10 cellular contexts compared by ENCODE assay signal in genomic region chr20:57396212-57396611, GRCh38. TPM values are rescaled to one million over a fixed set of nuclear protein-coding genes. Genes with fewer than 3 reads are reported as not detected.
DNase-seq lines count a peak whose midpoint lies in the region; FAIRE-seq and TF ChIP-seq lines count a peak whose summit lies in the region.
"Had no signal": no experiment of that assay in that cellular context is flagged by ENCODE, and none has a peak within 500 bp of the region (broad histone marks: within the 10 kb centered on the region; RNA-seq: fewer than 3 reads in every experiment).

No MANE protein-coding gene starts in this region.

- H3K4me1 ChIP-seq in kidney (ENCODE audit: control insufficient read depth in 1 of 2, insufficient read depth in 1 of 2, low read depth in 1 of 2, low read length in 2 of 2) (peaks cover 33 to 60% of the 10 kb centered on the region in 2 donors), small intestine (ENCODE audit: control insufficient read depth in 2 of 2, insufficient read depth in 1 of 2, low read depth in 1 of 2, low read length in 1 of 2) (peaks cover 0 to 8% of the 10 kb centered on the region in 2 donors)

- H3K27me3 ChIP-seq in small intestine (ENCODE audit: control insufficient read depth in 2 of 2, insufficient read depth in 2 of 2, low read length in 2 of 2), result no peaks in the 10 kb centered on the region

- H3K36me3 Mint-ChIP-seq in T-helper 2 cell treated with Interferon-gamma antibody and Interleukin-4, amounts not matched to agents 5 μg/mL and 100 μg/mL, for 36 hours (ENCODE audit: low read depth), result peaks cover 81% of the 10 kb centered on the region
- H3K36me3 Mint-ChIP-seq in activated naive CD8-positive, alpha-beta T cell treated with anti-CD3 and anti-CD28 coated beads for 36 hours, result peaks cover 80% of the 10 kb centered on the region

- no peak for TF ChIP-seq CTCF in kidney (IDR thresholded peaks at IDR 0.05; ENCODE audit: borderline replicate concordance, extremely low read depth, insufficient read depth)

- H3K9me3 Mint-ChIP-seq in T-helper 2 cell treated with Interferon-gamma antibody and Interleukin-4, amounts not matched to agents 5 μg/mL and 100 μg/mL, for 36 hours, result no peaks in the 10 kb centered on the region
- H3K9me3 Mint-ChIP-seq in activated naive CD8-positive, alpha-beta T cell treated with anti-CD3 and anti-CD28 coated beads for 36 hours, result no peaks in the 10 kb centered on the region

- FAIRE-seq in kidney (lab: Jason Lieb, UNC), result no peak
- no peak for FAIRE-seq in small intestine (lab: Jason Lieb, UNC)
- FAIRE-seq: A204.1 had no signal

- intact Hi-C loops in kidney (cut with DNase I), result no loop called here

- DNase-seq in T-helper 2 cell treated with Interferon-gamma antibody and Interleukin-4, amounts not matched to agents 5 μg/mL and 100 μg/mL, for 36 hours (ENCODE audit: low spot score), result no peak
- DNase-seq in T-helper 2 cell, result no peak
- DNase-seq in activated naive CD8-positive, alpha-beta T cell treated with anti-CD3 and anti-CD28 coated beads for 36 hours, result no peak
- peak; percentile 61 for DNase-seq in kidney
- peak in 2 of 49 donors; percentile 20 to 56 for DNase-seq in substantia nigra (lab: John Stamatoyannopoulos, UW)
- no peak for DNase-seq in NCI-H1048 (lab: John Stamatoyannopoulos, UW)
- no peak for DNase-seq in small intestine
- DNase-seq in NCI-H146 treated with DMSO at 0.1 percent for 48 hours (lab: John Stamatoyannopoulos, UW; ENCODE audit: unreplicated experiment), result no peak
- DNase-seq: foreskin melanocyte had no signal

- H3K9ac ChIP-seq in kidney (ENCODE audit: low read length in 2 of 2), result peak overlapping the region in 1 of 2 donors; percentile 34

- H3K27me3 Mint-ChIP-seq in T-helper 2 cell treated with Interferon-gamma antibody and Interleukin-4, amounts not matched to agents 5 μg/mL and 100 μg/mL, for 36 hours (ENCODE audit: low read depth), result no peaks in the 10 kb centered on the region
- H3K27me3 Mint-ChIP-seq in activated naive CD8-positive, alpha-beta T cell treated with anti-CD3 and anti-CD28 coated beads for 36 hours, result no peaks in the 10 kb centered on the region

- H3K27ac Mint-ChIP-seq in T-helper 2 cell treated with Interferon-gamma antibody and Interleukin-4, amounts not matched to agents 5 μg/mL and 100 μg/mL, for 36 hours, result peak overlapping the region; percentile 4
- peak overlapping the region; percentile 99 for H3K27ac Mint-ChIP-seq in activated naive CD8-positive, alpha-beta T cell treated with anti-CD3 and anti-CD28 coated beads for 36 hours

- H3K9me3 ChIP-seq in kidney (ENCODE audit: control insufficient read depth in 1 of 2, low read length in 2 of 2), result no peaks in the 10 kb centered on the region
- no peaks in the 10 kb centered on the region for H3K9me3 ChIP-seq in small intestine (ENCODE audit: control insufficient read depth, low read depth)

- 83 to 92% (median 85%) methylated on average over 9 to 10 of the region's 10 CpGs for WGBS in small intestine, 3 donors

- H3K36me3 ChIP-seq in kidney (ENCODE audit: control insufficient read depth in 1 of 2, insufficient read depth in 2 of 2, low read length in 2 of 2) (peaks cover 0 to 7% of the 10 kb centered on the region in 2 donors), small intestine (ENCODE audit: control insufficient read depth in 2 of 2, insufficient read depth in 2 of 2, low read length in 2 of 2) (peaks cover 0 to 4% of the 10 kb centered on the region in 2 donors)

- peak overlapping the region; percentile 84 for H3K4me3 Mint-ChIP-seq in T-helper 2 cell treated with Interferon-gamma antibody and Interleukin-4, amounts not matched to agents 5 μg/mL and 100 μg/mL, for 36 hours
- H3K4me3 Mint-ChIP-seq in activated naive CD8-positive, alpha-beta T cell treated with anti-CD3 and anti-CD28 coated beads for 36 hours, result peak overlapping the region; percentile 86

- H3K4me3 ChIP-seq in kidney (ENCODE audit: low read length in 2 of 2) (peak overlapping the region in 1 of 2 donors; percentile 5), small intestine (ENCODE audit: low read depth in 1 of 2, low read length in 2 of 2) (no peak overlapping the region)

- no peak overlapping the region for H3K27ac ChIP-seq in kidney (ENCODE audit: low read depth in 2 of 2, low read length in 2 of 2)
- H3K27ac ChIP-seq in substantia nigra (ENCODE audit: low read depth, low read length, poor library complexity, severe bottlenecking), result peak overlapping the region; percentile 72
- no peak overlapping the region for H3K27ac ChIP-seq in small intestine (ENCODE audit: low read depth in 1 of 2, low read length in 1 of 2)

- peaks cover 65% of the 10 kb centered on the region for H3K4me1 Mint-ChIP-seq in T-helper 2 cell treated with Interferon-gamma antibody and Interleukin-4, amounts not matched to agents 5 μg/mL and 100 μg/mL, for 36 hours (ENCODE audit: low read depth)
- H3K4me1 Mint-ChIP-seq in activated naive CD8-positive, alpha-beta T cell treated with anti-CD3 and anti-CD28 coated beads for 36 hours, result peaks cover 74% of the 10 kb centered on the region

RNA-seq across cellular contexts. Expression of gene RBM38, which starts 5.0 kb away (rescaled TPM):
- total RNA-seq in activated naive CD8-positive, alpha-beta T cell treated with anti-CD3 and anti-CD28 coated beads for 36 hours, result 100 to 1,000 TPM; 142 to 144 TPM
- 16.8 TPM for total RNA-seq in kidney
- polyA plus RNA-seq in kidney (ENCODE audit: insufficient read depth, low read depth, low replicate concordance) (18.0 TPM), small intestine (10 to 100 TPM; 13.2 to 17.5 (median 16.8) TPM)

RNA-seq across cellular contexts. Expression of gene RAE1, which starts 45.2 kb away (rescaled TPM):
- 10 to 100 TPM; 59.0 to 60.0 TPM for total RNA-seq in activated naive CD8-positive, alpha-beta T cell treated with anti-CD3 and anti-CD28 coated beads for 36 hours
- total RNA-seq in kidney, result 19.5 TPM
- polyA plus RNA-seq in kidney (ENCODE audit: insufficient read depth, low read depth, low replicate concordance) (26.3 TPM), small intestine (10 to 100 TPM; 15.7 to 19.7 (median 17.4) TPM)
